Comparison of ENCODE assay signal across 8 cellular contexts in genomic region chr3:184362668-184363540, GRCh38. TPM values are rescaled to one million over a fixed set of nuclear protein-coding genes. Genes with fewer than 3 reads are reported as not detected.
DNase-seq lines count a peak whose midpoint lies in the region; ATAC-seq and TF ChIP-seq lines count a peak whose summit lies in the region.

No MANE protein-coding gene starts in this region.

- H3K9me3 Mint-ChIP-seq in activated naive CD8-positive, alpha-beta T cell treated with anti-CD3 and anti-CD28 coated beads for 36 hours, result no peaks in the 10 kb centered on the region

- H3K4me3 ChIP-seq in ovary (peak overlapping the region; percentile 76), tibial artery (peak overlapping the region; percentile 69 to 96)

- DNase-seq in NCI-H1092 (lab: John Stamatoyannopoulos, UW) (peak; percentile 97), head of caudate nucleus (peak; percentile 86 to 98 (median 94)), ovary (peak; percentile 95 to 98 (median 97)), tibial artery (peak; percentile 93 to 98)
- DNase-seq in activated naive CD8-positive, alpha-beta T cell treated with anti-CD3 and anti-CD28 coated beads for 36 hours, result peak; percentile 96

- peak overlapping the region; percentile 96 for H3K4me3 Mint-ChIP-seq in activated naive CD8-positive, alpha-beta T cell treated with anti-CD3 and anti-CD28 coated beads for 36 hours

- intact Hi-C loops in head of caudate nucleus (cut with DNase I), result no loop called here
- intact Hi-C loops in ovary (cut with DNase I), result loop anchor here in 1 of 4 donors (10.0 kb wide), 1 partner anchor 48 kb away; the partner anchor contains the start of gene EIF4G1
- intact Hi-C loops in tibial artery (cut with DNase I; ENCODE audit: low total_unique reads), result loop anchor here (2.0 kb wide), 1 partner anchor 26 kb away; the partner anchor contains the start of gene FAM131A

- H3K9me3 ChIP-seq in ovary (no peaks in the 10 kb centered on the region), tibial artery (no peaks in the 10 kb centered on the region)

- H3K27me3 ChIP-seq in ovary, result no peaks in the 10 kb centered on the region
- no peaks in the 10 kb centered on the region for H3K27me3 ChIP-seq in tibial artery

- peak overlapping the region; percentile 97 for H3K27ac Mint-ChIP-seq in activated naive CD8-positive, alpha-beta T cell treated with anti-CD3 and anti-CD28 coated beads for 36 hours

- peaks cover 4% of the 10 kb centered on the region for H3K27me3 Mint-ChIP-seq in activated naive CD8-positive, alpha-beta T cell treated with anti-CD3 and anti-CD28 coated beads for 36 hours

- peaks cover 33% of the 10 kb centered on the region for H3K4me1 Mint-ChIP-seq in activated naive CD8-positive, alpha-beta T cell treated with anti-CD3 and anti-CD28 coated beads for 36 hours

- H3K4me1 ChIP-seq in ovary (ENCODE audit: insufficient read depth), result peaks cover 19% of the 10 kb centered on the region
- peaks cover 0 to 35% (median 19%) of the 10 kb centered on the region in 4 donors for H3K4me1 ChIP-seq in tibial artery

- 0% methylated on average over 52 to 67 of the region's 67 CpGs for WGBS in ovary, 3 donors

- TF ChIP-seq CTCF in ovary (IDR thresholded peaks at IDR 0.05) (peak in 2 of 3 donors; percentile 69 to 74), tibial artery (IDR thresholded peaks at IDR 0.05) (peak; percentile 45 to 46)

- TF ChIP-seq POLR2A in GM10847 (IDR thresholded peaks at IDR 0.05; ENCODE audit: extremely low read depth, insufficient read length) (peak; percentile 75), ovary (IDR thresholded peaks at IDR 0.05) (peak; percentile 79)

- peak overlapping the region; percentile 95 to 100 for H3K27ac ChIP-seq in ovary
- H3K27ac ChIP-seq in tibial artery, result peak overlapping the region; percentile 97 to 98

- peak; percentile 84 for ATAC-seq in HG02610 (IDR thresholded peaks at IDR 0.05; ENCODE audit: unreplicated experiment)
- ATAC-seq in SK-N-SH treated with all-trans-retinoic acid at 6 μM for 48 hours, result peak; percentile 76

- H3K36me3 ChIP-seq in ovary (no peaks in the 10 kb centered on the region), tibial artery (peaks cover 0 to 32% (median 9%) of the 10 kb centered on the region in 3 donors)

- TF ChIP-seq EP300 in ovary (IDR thresholded peaks at IDR 0.05), result no peak

- H3K36me3 Mint-ChIP-seq in activated naive CD8-positive, alpha-beta T cell treated with anti-CD3 and anti-CD28 coated beads for 36 hours, result peaks cover 33% of the 10 kb centered on the region

TF ChIP-seq in SK-N-SH treated with all-trans-retinoic acid at 6 μM for 48 hours, 23 proteins besides CTCF, POLR2A, EP300 and RAD21:
- TF ChIP-seq ISL1 (CRISPR knock-in tag; IDR thresholded peaks at IDR 0.05), result no peak
- no peak for TF ChIP-seq OSR1 (CRISPR knock-in tag; IDR thresholded peaks at IDR 0.05)
- TF ChIP-seq, protein P1, sequence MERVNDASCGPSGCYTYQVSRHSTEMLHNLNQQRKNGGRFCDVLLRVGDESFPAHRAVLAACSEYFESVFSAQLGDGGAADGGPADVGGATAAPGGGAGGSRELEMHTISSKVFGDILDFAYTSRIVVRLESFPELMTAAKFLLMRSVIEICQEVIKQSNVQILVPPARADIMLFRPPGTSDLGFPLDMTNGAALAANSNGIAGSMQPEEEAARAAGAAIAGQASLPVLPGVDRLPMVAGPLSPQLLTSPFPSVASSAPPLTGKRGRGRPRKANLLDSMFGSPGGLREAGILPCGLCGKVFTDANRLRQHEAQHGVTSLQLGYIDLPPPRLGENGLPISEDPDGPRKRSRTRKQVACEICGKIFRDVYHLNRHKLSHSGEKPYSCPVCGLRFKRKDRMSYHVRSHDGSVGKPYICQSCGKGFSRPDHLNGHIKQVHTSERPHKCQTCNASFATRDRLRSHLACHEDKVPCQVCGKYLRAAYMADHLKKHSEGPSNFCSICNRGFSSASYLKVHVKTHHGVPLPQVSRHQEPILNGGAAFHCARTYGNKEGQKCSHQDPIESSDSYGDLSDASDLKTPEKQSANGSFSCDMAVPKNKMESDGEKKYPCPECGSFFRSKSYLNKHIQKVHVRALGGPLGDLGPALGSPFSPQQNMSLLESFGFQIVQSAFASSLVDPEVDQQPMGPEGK (CRISPR knock-in tag; IDR thresholded peaks at IDR 0.05; ENCODE audit: borderline replicate concordance), result peak; percentile 41; the same call in 1 of the 2 replicates
- 0 out of 2 replicates have a peak, but pooled peaks have one; percentile 52 for TF ChIP-seq SNAI2 (CRISPR knock-in tag; IDR thresholded peaks at IDR 0.05)
- no peak for TF ChIP-seq TOX (CRISPR knock-in tag; IDR thresholded peaks at IDR 0.05; ENCODE audit: borderline replicate concordance)
- TF ChIP-seq CSDC2 (CRISPR knock-in tag; IDR thresholded peaks at IDR 0.05), result no peak

RNA-seq across cellular contexts. Expression of gene POLR2H, which starts 1.4 kb away (rescaled TPM):
- 100 to 1,000 TPM; 175 to 177 TPM for total RNA-seq in activated naive CD8-positive, alpha-beta T cell treated with anti-CD3 and anti-CD28 coated beads for 36 hours
- total RNA-seq in ovary, result 10 to 100 TPM; 47.3 to 86.9 (median 60.6) TPM
- 10 to 100 TPM; 52.6 to 67.2 TPM for polyA plus RNA-seq in ovary

RNA-seq across cellular contexts. Expression of gene CLCN2, which starts 1.5 kb away (rescaled TPM):
- total RNA-seq in activated naive CD8-positive, alpha-beta T cell treated with anti-CD3 and anti-CD28 coated beads for 36 hours, result 1 to 10 TPM; 5.0 to 6.8 TPM
- total RNA-seq in ovary, result 10 to 100 TPM in 4 of 7 donors, 1 to 10 TPM in 3; 5.7 to 18.0 (median 15.4) TPM
- 10 to 100 TPM in 1 of 2 donors, 1 to 10 TPM in 1; 3.5 to 11.7 TPM for polyA plus RNA-seq in ovary

RNA-seq across cellular contexts. Expression of gene THPO, which starts 15.1 kb away (rescaled TPM):
- not detected for total RNA-seq in activated naive CD8-positive, alpha-beta T cell treated with anti-CD3 and anti-CD28 coated beads for 36 hours
- 1 to 10 TPM in 4 of 7 donors, under 1 TPM in 3; 0.34 to 2.0 (median 1.2) TPM for total RNA-seq in ovary
- polyA plus RNA-seq in ovary, result 1 to 10 TPM in 1 of 2 donors, under 1 TPM in 1; 0.98 to 1.5 TPM

RNA-seq across cellular contexts. Expression of gene CHRD, which starts 16.9 kb away (rescaled TPM):
- not detected for total RNA-seq in activated naive CD8-positive, alpha-beta T cell treated with anti-CD3 and anti-CD28 coated beads for 36 hours
- 10 to 100 TPM; 11.5 to 37.3 (median 20.5) TPM for total RNA-seq in ovary
- 10 to 100 TPM in 1 of 2 donors, 1 to 10 TPM in 1; 3.1 to 26.9 TPM for polyA plus RNA-seq in ovary

RNA-seq across cellular contexts. Expression of gene FAM131A, which starts 25.5 kb away (rescaled TPM):
- 1 to 10 TPM; 2.1 to 3.4 TPM for total RNA-seq in activated naive CD8-positive, alpha-beta T cell treated with anti-CD3 and anti-CD28 coated beads for 36 hours
- total RNA-seq in ovary, result 10 to 100 TPM; 16.4 to 37.8 (median 32.9) TPM
- 10 to 100 TPM in 1 of 2 donors, 1 to 10 TPM in 1; 8.7 to 19.7 TPM for polyA plus RNA-seq in ovary

Comparison
In these comparisons a context has a peak if more than half of its experiments do, and no peak if none do; other contexts are left out.
1. Peak in every context shown above with its lines: DNase-seq, ATAC-seq, H3K4me3 ChIP-seq and H3K27ac ChIP-seq.